Comparison of ENCODE assay signal across 8 cellular contexts in genomic region chr16:361872-362701, GRCh38. TPM values are rescaled to one million over a fixed set of nuclear protein-coding genes. Genes with fewer than 3 reads are reported as not detected.
DNase-seq lines count a peak whose midpoint lies in the region; ATAC-seq lines count a peak whose summit lies in the region.

No MANE protein-coding gene starts in this region.

- peaks cover 6 to 9% of the 10 kb centered on the region in 2 donors for H3K36me3 Mint-ChIP-seq in stimulated activated naive B cell treated with anti-CD40 and anti-IgM and Interleukin-4, amounts not matched to agents 10 μg/mL and 1 μg/mL and 100 μg/mL, for 72 hours

- H3K4me1 Mint-ChIP-seq in stimulated activated naive B cell treated with anti-CD40 and anti-IgM and Interleukin-4, amounts not matched to agents 10 μg/mL and 1 μg/mL and 100 μg/mL, for 72 hours, result peaks cover 8 to 16% of the 10 kb centered on the region in 2 donors

- peaks cover 14 to 18% of the 10 kb centered on the region in 2 donors for H3K27me3 Mint-ChIP-seq in stimulated activated naive B cell treated with anti-CD40 and anti-IgM and Interleukin-4, amounts not matched to agents 10 μg/mL and 1 μg/mL and 100 μg/mL, for 72 hours

- peak; percentile 92 to 93 for ATAC-seq in stimulated activated naive B cell treated with anti-CD40 and anti-IgM and Interleukin-4, amounts not matched to agents 10 μg/mL and 1 μg/mL and 100 μg/mL, for 72 hours (replicated peaks)
- no peak for ATAC-seq in GM18502 (IDR thresholded peaks at IDR 0.05; ENCODE audit: poor library complexity, unreplicated experiment)

- DNase-seq in EH (ENCODE audit: low read depth), result peak; percentile 76
- peak; percentile 82 for DNase-seq in HPDE6-E6E7 (ENCODE audit: extremely low spot score)
- peak; percentile 76 for DNase-seq in NOMO-1 treated with DMSO at 0.1 percent for 48 hours (lab: John Stamatoyannopoulos, UW; ENCODE audit: unreplicated experiment)
- DNase-seq in activated CD8-positive, alpha-beta memory T cell treated with anti-CD3 and anti-CD28 coated beads, Interleukin-2, amount 50 U/mL, for 4 hours, result peak; percentile 75
- DNase-seq in epidermal melanocyte (ENCODE audit: insufficient read length, low spot score), result peak; percentile 81
- DNase-seq in myocyte (ENCODE audit: low read depth), result peak; percentile 68
- peak; percentile 61 for DNase-seq in stimulated activated naive B cell treated with anti-CD40 and anti-IgM and Interleukin-4, amounts not matched to agents 10 μg/mL and 1 μg/mL and 100 μg/mL, for 72 hours

- H3K4me3 Mint-ChIP-seq in stimulated activated naive B cell treated with anti-CD40 and anti-IgM and Interleukin-4, amounts not matched to agents 10 μg/mL and 1 μg/mL and 100 μg/mL, for 72 hours, result no peak overlapping the region

- no peaks in the 10 kb centered on the region for H3K9me3 Mint-ChIP-seq in stimulated activated naive B cell treated with anti-CD40 and anti-IgM and Interleukin-4, amounts not matched to agents 10 μg/mL and 1 μg/mL and 100 μg/mL, for 72 hours

- H3K27ac Mint-ChIP-seq in stimulated activated naive B cell treated with anti-CD40 and anti-IgM and Interleukin-4, amounts not matched to agents 10 μg/mL and 1 μg/mL and 100 μg/mL, for 72 hours, result peak overlapping the region; percentile 56

RNA-seq across cellular contexts. Expression of gene MRPL28, which starts 8.3 kb away (rescaled TPM):
- 103 and 112 TPM in 2 replicates for total RNA-seq in myocyte
- 110 TPM for polyA plus RNA-seq in myocyte (2012)

RNA-seq across cellular contexts. Expression of gene AXIN1, which starts 9.6 kb away (rescaled TPM):
- 18.5 and 26.1 TPM in 2 replicates for total RNA-seq in myocyte
- polyA plus RNA-seq in myocyte (2012), result 13.8 TPM

RNA-seq across cellular contexts. Expression of gene PGAP6, which starts 19.7 kb away (rescaled TPM):
- total RNA-seq in myocyte, result 48.1 and 53.4 TPM in 2 replicates
- 119 TPM for polyA plus RNA-seq in myocyte (2012)

RNA-seq across cellular contexts. Expression of gene NME4, which starts 34.9 kb away (rescaled TPM):
- 50.3 and 59.1 TPM in 2 replicates for total RNA-seq in myocyte
- polyA plus RNA-seq in myocyte (2012), result 219 TPM

RNA-seq across cellular contexts. Expression of gene DECR2, which starts 39.6 kb away (rescaled TPM):
- 27.1 and 28.6 TPM in 2 replicates for total RNA-seq in myocyte
- 20.8 TPM for polyA plus RNA-seq in myocyte (2012)
